Comparison of ENCODE assay signal across 8 cellular contexts in genomic region chr7:149872419-149873073, GRCh38. TPM values are rescaled to one million over a fixed set of nuclear protein-coding genes. Genes with fewer than 3 reads are reported as not detected.
DNase-seq lines count a peak whose midpoint lies in the region; ATAC-seq and TF ChIP-seq lines count a peak whose summit lies in the region.

No MANE protein-coding gene starts in this region.

- H3K9me3 Mint-ChIP-seq in activated T-cell treated with anti-CD3 and anti-CD28 coated beads, Interleukin-2, amount 50 U/mL, for 4 hours: no peaks in the 10 kb centered on the region
- H3K9me3 Mint-ChIP-seq in stimulated activated memory B cell treated with anti-CD40 and anti-IgM and Interleukin-4, amounts not matched to agents 10 μg/mL and 1 μg/mL and 100 μg/mL, for 72 hours: no peaks in the 10 kb centered on the region

- H3K36me3 Mint-ChIP-seq in activated T-cell treated with anti-CD3 and anti-CD28 coated beads, Interleukin-2, amount 50 U/mL, for 4 hours (ENCODE audit: insufficient read depth): no peaks in the 10 kb centered on the region
- H3K36me3 Mint-ChIP-seq in stimulated activated memory B cell treated with anti-CD40 and anti-IgM and Interleukin-4, amounts not matched to agents 10 μg/mL and 1 μg/mL and 100 μg/mL, for 72 hours: no peaks in the 10 kb centered on the region

- no peak for DNase-seq in activated T-cell treated with anti-CD3 and anti-CD28 coated beads, Interleukin-2, amount 50 U/mL, for 4 hours
- DNase-seq in activated T-cell treated with anti-CD3 and anti-CD28 coated beads for 4 hours (no peak), LNCaP clone FGC (ENCODE audit: low read depth) (peak; percentile 51), SJSA1 (ENCODE audit: low read depth in 1 of 2, low spot score in 2 of 2) (peak; percentile 60 to 74), dermis microvascular lymphatic vessel endothelial cell (ENCODE audit: low read depth in 2 of 2) (peak; percentile 68 to 83), left colon (peak; percentile 73 to 88)

- H3K27me3 ChIP-seq in SJSA1 (replicated peaks): no peaks in the 10 kb centered on the region

- intact Hi-C loops in left colon (cut with DNase I, micrococcal nuclease): no loop called here

- H3K9me3 ChIP-seq in SJSA1 (replicated peaks): no peaks in the 10 kb centered on the region

- peak overlapping the region; percentile 75 for H3K27ac Mint-ChIP-seq in stimulated activated memory B cell treated with anti-CD40 and anti-IgM and Interleukin-4, amounts not matched to agents 10 μg/mL and 1 μg/mL and 100 μg/mL, for 72 hours

- no peak for ATAC-seq in activated T-cell treated with anti-CD3 and anti-CD28 coated beads, Interleukin-2, amount 50 U/mL, for 4 hours
- peak; percentile 73 for ATAC-seq in left colon
- ATAC-seq in stimulated activated memory B cell treated with anti-CD40 and anti-IgM and Interleukin-4, amounts not matched to agents 10 μg/mL and 1 μg/mL and 100 μg/mL, for 72 hours: no peak
- no peak for ATAC-seq in HG03280 (IDR thresholded peaks at IDR 0.05; ENCODE audit: unreplicated experiment)

- no peaks in the 10 kb centered on the region for H3K36me3 ChIP-seq in SJSA1

- H3K4me1 Mint-ChIP-seq in activated T-cell treated with anti-CD3 and anti-CD28 coated beads, Interleukin-2, amount 50 U/mL, for 4 hours (ENCODE audit: low read depth): peaks cover 76% of the 10 kb centered on the region
- peaks cover 58% of the 10 kb centered on the region for H3K4me1 Mint-ChIP-seq in stimulated activated memory B cell treated with anti-CD40 and anti-IgM and Interleukin-4, amounts not matched to agents 10 μg/mL and 1 μg/mL and 100 μg/mL, for 72 hours

- no peaks in the 10 kb centered on the region for H3K27me3 Mint-ChIP-seq in activated T-cell treated with anti-CD3 and anti-CD28 coated beads, Interleukin-2, amount 50 U/mL, for 4 hours (ENCODE audit: low read depth)
- no peaks in the 10 kb centered on the region for H3K27me3 Mint-ChIP-seq in stimulated activated memory B cell treated with anti-CD40 and anti-IgM and Interleukin-4, amounts not matched to agents 10 μg/mL and 1 μg/mL and 100 μg/mL, for 72 hours

- H3K4me1 ChIP-seq in SJSA1 (replicated peaks): peaks cover 17% of the 10 kb centered on the region

- peak; percentile 20; the same call in 1 of the 2 replicates for TF ChIP-seq CTCF in LNCaP clone FGC (IDR thresholded peaks at IDR 0.05; ENCODE audit: control insufficient read depth, extremely low read depth, insufficient read depth)

- H3K27ac ChIP-seq in SJSA1: no peak overlapping the region

- H3K4me3 ChIP-seq in LNCaP clone FGC (ENCODE audit: low read depth, low read length): peak overlapping the region; percentile 94
- peak overlapping the region; percentile 56 for H3K4me3 ChIP-seq in SJSA1

- peak overlapping the region; percentile 87 for H3K4me3 Mint-ChIP-seq in activated T-cell treated with anti-CD3 and anti-CD28 coated beads, Interleukin-2, amount 50 U/mL, for 4 hours
- H3K4me3 Mint-ChIP-seq in stimulated activated memory B cell treated with anti-CD40 and anti-IgM and Interleukin-4, amounts not matched to agents 10 μg/mL and 1 μg/mL and 100 μg/mL, for 72 hours: peak overlapping the region; percentile 80

RNA-seq across cellular contexts. Expression of gene ATP6V0E2, which starts 1.2 kb away (rescaled TPM):
- total RNA-seq in activated T-cell treated with anti-CD3 and anti-CD28 coated beads, Interleukin-2, amount 50 U/mL, for 4 hours: 10 to 100 TPM; 36.8 to 43.2 (median 42.5) TPM
- 2.1 and 3.9 TPM in 2 replicates for total RNA-seq in SJSA1 (2014; rRNA removed; shearing (Covaris generic))
- 7.1 and 12.7 TPM in 2 replicates for total RNA-seq in dermis microvascular lymphatic vessel endothelial cell
- total RNA-seq in left colon: 10 to 100 TPM; 10.8 to 14.1 TPM

RNA-seq across cellular contexts. Expression of gene ZNF862, which starts 34.4 kb away (rescaled TPM):
- total RNA-seq in activated T-cell treated with anti-CD3 and anti-CD28 coated beads, Interleukin-2, amount 50 U/mL, for 4 hours: 1 to 10 TPM; 5.4 to 9.4 (median 7.4) TPM
- 3.3 and 6.1 TPM in 2 replicates for total RNA-seq in SJSA1 (2014; rRNA removed; shearing (Covaris generic))
- total RNA-seq in dermis microvascular lymphatic vessel endothelial cell: 6.0 and 10.1 TPM in 2 replicates
- total RNA-seq in left colon: 10 to 100 TPM; 12.9 to 17.4 TPM

Comparison
In these comparisons a context has a peak if more than half of its experiments do, and no peak if none do; other contexts are left out.
1. DNase-seq: peak in LNCaP clone FGC (single experiment), SJSA1 (2 of 2), dermis microvascular lymphatic vessel endothelial cell (2 of 2) and left colon (2 of 2); none in activated T-cell treated with anti-CD3 and anti-CD28 coated beads, Interleukin-2, amount 50 U/mL, for 4 hours (single experiment) and activated T-cell treated with anti-CD3 and anti-CD28 coated beads for 4 hours (single experiment).